In the genomic region with DNA sequence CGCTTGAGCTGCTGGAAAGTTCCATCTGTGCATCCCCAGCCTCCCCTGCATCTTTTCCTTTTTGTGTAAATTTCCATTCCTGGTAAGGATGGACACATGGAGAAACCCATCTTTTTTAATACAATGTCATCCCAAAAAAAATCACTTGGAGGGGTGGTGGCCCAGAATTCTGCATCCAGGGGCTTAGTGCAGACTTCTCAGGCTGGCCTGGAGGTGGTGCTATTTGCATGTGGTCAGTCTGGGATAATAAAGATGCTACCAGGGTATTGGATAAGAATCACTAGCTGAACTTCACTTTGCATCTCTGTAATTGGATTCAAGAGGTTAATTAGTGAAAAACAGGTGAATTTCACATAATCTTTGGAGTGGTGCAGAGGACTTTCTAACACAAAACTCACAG, we compare ENCODE assay signal across 8 cellular contexts. TPM values are rescaled to one million over a fixed set of nuclear protein-coding genes. Genes with fewer than 3 reads are reported as not detected.
DNase-seq lines count a peak whose midpoint lies in the region; ATAC-seq and TF ChIP-seq lines count a peak whose summit lies in the region.

No MANE protein-coding gene starts in this region.

- CTCF ChIA-PET in T-cell (lab: Charles Lee), result interaction anchor here (0.6 to 1.7 kb wide), 10 partner anchors 11 to 329 kb away, joined by 3 to 8 read pairs (median 3); partner anchors contain the start of genes SEC11A (in 1 of the 2) and WDR73 (in 1 of the 2)

- no peaks in the 10 kb centered on the region for H3K9me3 ChIP-seq in KOPT-K1 (ENCODE audit: insufficient read depth, low read length, poor library complexity, severe bottlenecking)
- no peaks in the 10 kb centered on the region for H3K9me3 ChIP-seq in osteoblast (ENCODE audit: low read depth, low read length)

- peak overlapping the region; percentile 85 to 91 for H3K27ac Mint-ChIP-seq in T-cell

- H3K36me3 ChIP-seq in KOPT-K1 (ENCODE audit: insufficient read depth, low read length), result peaks cover 4% of the 10 kb centered on the region
- H3K36me3 ChIP-seq in osteoblast (ENCODE audit: insufficient read depth, low read length), result no peaks in the 10 kb centered on the region

- H2AFZ ChIP-seq in osteoblast (ENCODE audit: low read length), result no peak overlapping the region

- DNase-seq in SIG-M5 treated with dmso at 0.1 percent for 504 hours (lab: John Stamatoyannopoulos, UW; ENCODE audit: unreplicated experiment), result peak; percentile 64
- no peak for DNase-seq in SIG-M5 (lab: John Stamatoyannopoulos, UW)
- no peak for DNase-seq in T-cell
- DNase-seq in epithelial cell of proximal tubule (ENCODE audit: low read depth), result no peak
- no peak for DNase-seq in osteoblast (ENCODE audit: insufficient read length, low spot score, missing footprints)
- DNase-seq in ecto neural progenitor cell (ENCODE audit: low spot score), result no peak

- H3K4me1 ChIP-seq in osteoblast (ENCODE audit: insufficient read depth, low read length), result peaks cover 3% of the 10 kb centered on the region

- peaks cover 62 to 68% (median 66%) of the 10 kb centered on the region in 3 donors for H3K4me1 Mint-ChIP-seq in T-cell

- peaks cover 4% of the 10 kb centered on the region for H3K36me3 Mint-ChIP-seq in T-cell

- no peaks in the 10 kb centered on the region for H3K9me3 Mint-ChIP-seq in T-cell

- H4K20me1 ChIP-seq in osteoblast (ENCODE audit: insufficient read depth, low read length), result no peaks in the 10 kb centered on the region

- no peaks in the 10 kb centered on the region for H3K27me3 ChIP-seq in osteoblast (ENCODE audit: insufficient read depth, low read length)

- H3K27ac ChIP-seq in KOPT-K1 (ENCODE audit: low read depth, low read length, poor library complexity, severe bottlenecking) (peak overlapping the region; percentile 97), osteoblast (ENCODE audit: low read depth, low read length) (no peak overlapping the region)

- H3K79me2 ChIP-seq in osteoblast (ENCODE audit: insufficient read depth, low read length), result no peaks in the 10 kb centered on the region

- TF ChIP-seq CTCF in epithelial cell of proximal tubule (conservative IDR thresholded peaks at IDR 0.05; ENCODE audit: low read depth, low read length) (peak; percentile 92), osteoblast (IDR thresholded peaks at IDR 0.05; ENCODE audit: extremely low read depth, low read depth, low read length) (peak; percentile 92)

- no peak for ATAC-seq in T-cell (replicated peaks in 1 of 4)
- no peak for ATAC-seq in GM18519 (IDR thresholded peaks at IDR 0.05; ENCODE audit: low FRiP score, unreplicated experiment)

- POLR2A ChIA-PET in T-cell (lab: Charles Lee), result interaction anchor here in 1 of 2 donors (1.7 kb wide), 1 partner anchor 33 kb away, joined by 4 read pairs; no protein-coding TSS in a partner anchor

- no peak overlapping the region for H3K4me2 ChIP-seq in osteoblast (ENCODE audit: insufficient read depth, low read length)

- no peaks in the 10 kb centered on the region for H3K27me3 Mint-ChIP-seq in T-cell

- H3K4me3 ChIP-seq in epithelial cell of proximal tubule (ENCODE audit: low read depth, low read length), result no peak overlapping the region
- no peak overlapping the region for H3K4me3 ChIP-seq in osteoblast (ENCODE audit: insufficient read depth, low read length)

- H3K4me3 Mint-ChIP-seq in T-cell, result peak overlapping the region; percentile 21 to 95 (median 62)

RNA-seq across cellular contexts. Expression of gene ZSCAN2, which starts 1.8 kb away (rescaled TPM):
- total RNA-seq in T-cell (10 to 100 TPM in 3 of 5 donors, 1 to 10 TPM in 2; 7.6 to 15.5 (median 12.5) TPM), epithelial cell of proximal tubule (22.6 and 34.0 TPM in 2 replicates), osteoblast (14.1 and 14.7 TPM in 2 replicates)

RNA-seq across cellular contexts. Expression of gene WDR73, which starts 55.1 kb away (rescaled TPM):
- total RNA-seq in T-cell (10 to 100 TPM; 24.4 to 39.0 (median 36.3) TPM), epithelial cell of proximal tubule (14.7 and 20.5 TPM in 2 replicates), osteoblast (34.5 and 35.1 TPM in 2 replicates)

RNA-seq across cellular contexts. Expression of gene NMB, which starts 59.0 kb away (rescaled TPM):
- total RNA-seq in T-cell (1 to 10 TPM; 1.3 to 3.5 (median 2.9) TPM), epithelial cell of proximal tubule (16.1 and 17.4 TPM in 2 replicates), osteoblast (6.9 and 8.5 TPM in 2 replicates)
